ENCODE assay signal across 30 cellular contexts in the genomic region with DNA sequence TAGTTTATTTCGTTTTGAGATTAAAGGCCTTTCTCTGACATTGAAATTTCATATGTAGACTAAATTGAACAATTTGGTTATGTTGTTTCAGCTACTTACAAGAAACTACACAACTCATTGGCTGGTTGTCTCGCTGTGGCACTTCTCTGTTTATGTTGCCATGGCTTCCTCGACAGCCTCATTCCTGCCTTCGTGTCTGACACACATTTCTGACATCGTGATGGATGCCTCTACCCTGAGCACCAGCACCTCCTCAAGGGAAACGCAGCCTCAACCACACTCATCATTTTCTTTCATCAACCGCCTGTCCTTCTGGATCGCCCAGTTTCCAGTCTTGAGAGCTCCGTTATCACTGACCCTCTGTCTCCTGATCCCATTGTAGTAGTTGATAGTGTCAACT.
"Had no signal": no experiment of that assay in that cellular context is flagged by ENCODE, and none has a peak within 500 bp of the region (broad histone marks: within the 10 kb centered on the region; RNA-seq: fewer than 3 reads in every experiment).

No MANE protein-coding gene starts in this region.

- H3K4me3 Mint-ChIP-seq: activated CD4-positive, alpha-beta T cell treated with anti-CD3 and anti-CD28 coated beads, Interleukin-2, amount 10 ng/mL, durations not matched to agents 24 days and 14 days; activated CD8-positive, alpha-beta T cell treated with anti-CD3 and anti-CD28 coated beads for 36 hours; activated naive CD8-positive, alpha-beta T cell treated with anti-CD3 and anti-CD28 coated beads for 36 hours; activated T-cell treated with anti-CD3 and anti-CD28 coated beads, Interleukin-2, amount 50 U/mL, for 72 hours; activated T-helper 17 cell treated with anti-CD3 and anti-CD28 coated beads, Interleukin-2, amount 50 U/mL, for 72 hours; IgD-negative memory B cell; T-helper 1 cell treated with Interleukin-12 subunit alpha and Interleukin-12 subunit beta and Interleukin-4 antibody, amounts not matched to agents 30 μg/mL and 1 μg/mL, for 36 hours; T-helper 2 cell treated with Interferon-gamma antibody and Interleukin-4, amounts not matched to agents 5 μg/mL and 100 μg/mL, for 36 hours had no signal

- ATAC-seq: activated CD8-positive, alpha-beta T cell treated with anti-CD3 and anti-CD28 coated beads for 36 hours; activated T-cell treated with anti-CD3 and anti-CD28 coated beads, Interleukin-2, amount 50 U/mL, for 72 hours; activated T-helper 17 cell treated with anti-CD3 and anti-CD28 coated beads, Interleukin-2, amount 50 U/mL, for 72 hours had no signal

- DNase-seq: activated CD4-positive, alpha-beta T cell treated with anti-CD3 and anti-CD28 coated beads, Interleukin-2, amount 10 ng/mL, durations not matched to agents 24 days and 14 days; activated CD4-positive, alpha-beta T cell treated with anti-CD3 and anti-CD28 coated beads, Interleukin-2, amount 50 U/mL, for 4 hours; activated CD8-positive, alpha-beta T cell treated with anti-CD3 and anti-CD28 coated beads for 36 hours; activated effector memory CD4-positive, alpha-beta T cell treated with anti-CD3 and anti-CD28 coated beads, Interleukin-2, amount 50 U/mL, for 16 hours; activated naive CD4-positive, alpha-beta T cell; activated naive CD4-positive, alpha-beta T cell treated with anti-CD3 and anti-CD28 coated beads, Interleukin-2, amount 50 U/mL, for 16 hours; activated naive CD8-positive, alpha-beta T cell treated with anti-CD3 and anti-CD28 coated beads for 36 hours; activated T-cell treated with anti-CD3 and anti-CD28 coated beads, Interleukin-2, amount 50 U/mL, for 1 hour; activated T-cell treated with anti-CD3 and anti-CD28 coated beads, Interleukin-2, amount 50 U/mL, for 72 hours; amniotic stem cell; aorta; brain microvascular endothelial cell; Karpas-422; KBM-7; NCI-H1105; NCI-H1417 treated with DMSO at 0.1 percent for 48 hours; NCI-H187 treated with DMSO at 0.1 percent for 48 hours; NCI-H2081; NCI-H2171 treated with DMSO at 0.1 percent for 48 hours; NCI-H2227 treated with DMSO at 0.1 percent for 48 hours; NCI-H446; NCI-H510A treated with DMSO at 0.1 percent for 48 hours; OCI-M1; SHP77; SJCRH30 had no signal

- H3K27me3 Mint-ChIP-seq: IgD-negative memory B cell had no signal

- H3K9me3 Mint-ChIP-seq: activated CD4-positive, alpha-beta T cell treated with anti-CD3 and anti-CD28 coated beads, Interleukin-2, amount 10 ng/mL, durations not matched to agents 24 days and 14 days; activated CD8-positive, alpha-beta T cell treated with anti-CD3 and anti-CD28 coated beads for 36 hours; activated naive CD8-positive, alpha-beta T cell treated with anti-CD3 and anti-CD28 coated beads for 36 hours; activated T-cell treated with anti-CD3 and anti-CD28 coated beads, Interleukin-2, amount 50 U/mL, for 72 hours; activated T-helper 17 cell treated with anti-CD3 and anti-CD28 coated beads, Interleukin-2, amount 50 U/mL, for 72 hours; IgD-negative memory B cell; T-helper 1 cell treated with Interleukin-12 subunit alpha and Interleukin-12 subunit beta and Interleukin-4 antibody, amounts not matched to agents 30 μg/mL and 1 μg/mL, for 36 hours; T-helper 2 cell treated with Interferon-gamma antibody and Interleukin-4, amounts not matched to agents 5 μg/mL and 100 μg/mL, for 36 hours had no signal

- H3K27ac ChIP-seq: brain microvascular endothelial cell, SJCRH30, SK-N-MC had no signal

- H3K36me3 ChIP-seq: brain microvascular endothelial cell, SJCRH30 had no signal

- H3K4me3 ChIP-seq: SJCRH30, SK-N-MC had no signal

- H3K27ac Mint-ChIP-seq: activated CD4-positive, alpha-beta T cell treated with anti-CD3 and anti-CD28 coated beads, Interleukin-2, amount 10 ng/mL, durations not matched to agents 24 days and 14 days; activated CD8-positive, alpha-beta T cell treated with anti-CD3 and anti-CD28 coated beads for 36 hours; activated naive CD8-positive, alpha-beta T cell treated with anti-CD3 and anti-CD28 coated beads for 36 hours; activated T-cell treated with anti-CD3 and anti-CD28 coated beads, Interleukin-2, amount 50 U/mL, for 72 hours; activated T-helper 17 cell treated with anti-CD3 and anti-CD28 coated beads, Interleukin-2, amount 50 U/mL, for 72 hours; IgD-negative memory B cell; T-helper 1 cell treated with Interleukin-12 subunit alpha and Interleukin-12 subunit beta and Interleukin-4 antibody, amounts not matched to agents 30 μg/mL and 1 μg/mL, for 36 hours; T-helper 2 cell treated with Interferon-gamma antibody and Interleukin-4, amounts not matched to agents 5 μg/mL and 100 μg/mL, for 36 hours had no signal

- H3K9me3 ChIP-seq: SJCRH30 had no signal

- H3K36me3 Mint-ChIP-seq: activated naive CD8-positive, alpha-beta T cell treated with anti-CD3 and anti-CD28 coated beads for 36 hours had no signal

- H3K27me3 ChIP-seq: brain microvascular endothelial cell, SJCRH30 had no signal

- H3K4me1 Mint-ChIP-seq: activated CD4-positive, alpha-beta T cell treated with anti-CD3 and anti-CD28 coated beads, Interleukin-2, amount 10 ng/mL, durations not matched to agents 24 days and 14 days; activated naive CD8-positive, alpha-beta T cell treated with anti-CD3 and anti-CD28 coated beads for 36 hours; activated T-helper 17 cell treated with anti-CD3 and anti-CD28 coated beads, Interleukin-2, amount 50 U/mL, for 72 hours had no signal
